In genomic region chr6:29627762-29628418, GRCh38 we compare ENCODE assay signal across 8 cellular contexts. TPM values are rescaled to one million over a fixed set of nuclear protein-coding genes. Genes with fewer than 3 reads are reported as not detected.
A peak's percentile ranks its signal among the peaks of the same experiment; 100 is the strongest.
DNase-seq lines count a peak whose midpoint lies in the region; ATAC-seq and TF ChIP-seq lines count a peak whose summit lies in the region.

No MANE protein-coding gene starts in this region.

- H3K27me3 Mint-ChIP-seq in activated B cell treated with CpG ODN at 0.5 μM for 24 hours = no peaks in the 10 kb centered on the region

- intact Hi-C loops in activated B cell treated with CpG ODN at 0.5 μM for 24 hours (cut with micrococcal nuclease) = loop anchor here (1.0 kb wide), 1 partner anchor 22 kb away; no protein-coding TSS in a partner anchor

- peaks cover 23% of the 10 kb centered on the region for H3K36me3 Mint-ChIP-seq in activated B cell treated with CpG ODN at 0.5 μM for 24 hours (ENCODE audit: low read depth)

- no peak overlapping the region for H3K27ac ChIP-seq in skeletal muscle tissue (ENCODE audit: low read depth, low read length)

- CTCF ChIA-PET in activated B cell treated with CpG ODN at 0.5 μM for 24 hours (lab: Charles Lee) = interaction anchor here (0.6 to 2.7 kb wide), 3 partner anchors 22 to 26 kb away, joined by 3 to 9 read pairs (median 9); no protein-coding TSS in a partner anchor

- H3K9me3 Mint-ChIP-seq in activated B cell treated with CpG ODN at 0.5 μM for 24 hours = no peaks in the 10 kb centered on the region

- H3K4me1 ChIP-seq in skeletal muscle tissue (ENCODE audit: control insufficient read depth in 3 of 3, insufficient read depth in 3 of 3, low read length in 3 of 3) = peaks cover 14 to 21% (median 15%) of the 10 kb centered on the region in 3 donors

- TF ChIP-seq CTCF in activated B cell treated with CpG ODN at 0.5 μM for 24 hours (IDR thresholded peaks at IDR 0.05) = no peak

- DNase-seq in DMS 273 (lab: John Stamatoyannopoulos, UW; ENCODE audit: unreplicated experiment) (peak; percentile 76), NCI-H1105 (lab: John Stamatoyannopoulos, UW) (peak; percentile 48), activated B cell treated with CpG ODN at 0.5 μM for 24 hours (peak; percentile 42), iPS-NIHi7 (ENCODE audit: extremely low spot score) (peak; percentile 85), RPMI8226 (no peak)
- peak; percentile 32 for DNase-seq in central memory CD4-positive, alpha-beta T cell

- peak overlapping the region; percentile 62 to 79 (median 70) for H3K4me3 ChIP-seq in skeletal muscle tissue (ENCODE audit: low read length in 3 of 3)

- peaks cover 42% of the 10 kb centered on the region for H3K4me1 Mint-ChIP-seq in activated B cell treated with CpG ODN at 0.5 μM for 24 hours

- H3K27me3 ChIP-seq in skeletal muscle tissue (ENCODE audit: control insufficient read depth in 3 of 3, insufficient read depth in 3 of 3, low read length in 3 of 3) = peaks cover 32 to 55% (median 44%) of the 10 kb centered on the region in 3 donors

- POLR2A ChIA-PET in activated B cell treated with CpG ODN at 0.5 μM for 24 hours (lab: Charles Lee) = interaction anchor here (1.6 to 3.7 kb wide), 2 partner anchors 22 to 26 kb away, joined by 5 to 18 read pairs; no protein-coding TSS in a partner anchor

- no peaks in the 10 kb centered on the region for H3K9me3 ChIP-seq in skeletal muscle tissue (ENCODE audit: control insufficient read depth in 3 of 3, low read length in 3 of 3)

- ATAC-seq in activated B cell treated with CpG ODN at 0.5 μM for 24 hours (ENCODE audit: low read depth) = peak; percentile 15
- no peak for ATAC-seq in GM21423 (IDR thresholded peaks at IDR 0.05; ENCODE audit: unreplicated experiment)

- H3K4me3 Mint-ChIP-seq in activated B cell treated with CpG ODN at 0.5 μM for 24 hours = peak overlapping the region; percentile 90

- H3K9ac ChIP-seq in skeletal muscle tissue (ENCODE audit: low read depth in 1 of 3, low read length in 3 of 3) = peak overlapping the region in 2 of 3 donors; percentile 50 to 70

- peaks cover 0 to 2% (median 0%) of the 10 kb centered on the region in 3 donors for H3K36me3 ChIP-seq in skeletal muscle tissue (ENCODE audit: control insufficient read depth in 3 of 3, insufficient read depth in 3 of 3, low read length in 3 of 3)

- H3K27ac Mint-ChIP-seq in activated B cell treated with CpG ODN at 0.5 μM for 24 hours = peak overlapping the region; percentile 59

RNA-seq across cellular contexts. Expression of gene GABBR1, which starts 5.1 kb away (rescaled TPM):
- total RNA-seq in activated B cell treated with CpG ODN at 0.5 μM for 24 hours (88.9 and 117 TPM in 2 replicates), skeletal muscle tissue (9.9 TPM)

RNA-seq across cellular contexts. Expression of gene MOG, which starts 29.0 kb away (rescaled TPM):
- not detected in 2 replicates for total RNA-seq in activated B cell treated with CpG ODN at 0.5 μM for 24 hours
- total RNA-seq in skeletal muscle tissue = not detected

RNA-seq across cellular contexts. Expression of gene OR2H2, which starts 43.0 kb away (rescaled TPM):
- total RNA-seq in activated B cell treated with CpG ODN at 0.5 μM for 24 hours (not detected in 2 replicates), skeletal muscle tissue (not detected)

RNA-seq across cellular contexts. Expression of gene ZFP57, which starts 53.1 kb away (rescaled TPM):
- total RNA-seq in activated B cell treated with CpG ODN at 0.5 μM for 24 hours (5.2 and 5.5 TPM in 2 replicates), skeletal muscle tissue (not detected)
